Comparison of ENCODE assay signal across 8 cellular contexts in genomic region chr12:96906849-96907664, GRCh38. TPM values are rescaled to one million over a fixed set of nuclear protein-coding genes. Genes with fewer than 3 reads are reported as not detected.
A peak's percentile ranks its signal among the peaks of the same experiment; 100 is the strongest.
DNase-seq lines count a peak whose midpoint lies in the region; ATAC-seq and FAIRE-seq lines count a peak whose summit lies in the region.

NEDD1 (plus strand) TSS chr12:96907257; CDS start chr12:96909760, 2,503 bp downstream.

- no peaks in the 10 kb centered on the region for H3K9me3 Mint-ChIP-seq in activated T-helper 1 cell treated with anti-CD3 and anti-CD28 coated beads, Interleukin-12 subunit alpha, Interleukin-12 subunit beta, Interleukin-2, Interleukin-4 antibody, amounts not matched to agents 30 ng/mL and 10 ng/mL and 1 ng/mL, durations not matched to agents 14 hours and 24 hours and 36 hours
- no peaks in the 10 kb centered on the region for H3K9me3 Mint-ChIP-seq in naive B cell
- H3K9me3 Mint-ChIP-seq in stimulated activated effector memory CD8-positive, alpha-beta T cell treated with anti-CD3 and anti-CD28 coated beads, Interleukin-12 subunit alpha, Interleukin-12 subunit beta, amount 100 ng/mL, for 72 hours = no peaks in the 10 kb centered on the region

- intact Hi-C loops in activated T-helper 1 cell treated with anti-CD3 and anti-CD28 coated beads, Interleukin-12 subunit alpha, Interleukin-12 subunit beta, Interleukin-2, Interleukin-4 antibody, amounts not matched to agents 30 ng/mL and 10 ng/mL and 1 ng/mL, durations not matched to agents 14 hours and 24 hours and 36 hours (cut with micrococcal nuclease) = loop anchor here (1.0 to 10.0 kb wide), 21 partner anchors 10 to 1740 kb away; partner anchors contain the start of genes AMDHD1, APAF1, CCDC38 and CDK17

- FAIRE-seq in RCC 7860 (lab: Jason Lieb, UNC) = no peak

- H3K4me1 Mint-ChIP-seq in activated T-helper 1 cell treated with anti-CD3 and anti-CD28 coated beads, Interleukin-12 subunit alpha, Interleukin-12 subunit beta, Interleukin-2, Interleukin-4 antibody, amounts not matched to agents 30 ng/mL and 10 ng/mL and 1 ng/mL, durations not matched to agents 14 hours and 24 hours and 36 hours (ENCODE audit: low read depth) = peaks cover 51% of the 10 kb centered on the region
- H3K4me1 Mint-ChIP-seq in naive B cell = peaks cover 35 to 44% (median 40%) of the 10 kb centered on the region in 3 donors
- peaks cover 43% of the 10 kb centered on the region for H3K4me1 Mint-ChIP-seq in stimulated activated effector memory CD8-positive, alpha-beta T cell treated with anti-CD3 and anti-CD28 coated beads, Interleukin-12 subunit alpha, Interleukin-12 subunit beta, amount 100 ng/mL, for 72 hours

- peaks cover 3% of the 10 kb centered on the region for H3K27me3 Mint-ChIP-seq in activated T-helper 1 cell treated with anti-CD3 and anti-CD28 coated beads, Interleukin-12 subunit alpha, Interleukin-12 subunit beta, Interleukin-2, Interleukin-4 antibody, amounts not matched to agents 30 ng/mL and 10 ng/mL and 1 ng/mL, durations not matched to agents 14 hours and 24 hours and 36 hours (ENCODE audit: insufficient read depth)
- no peaks in the 10 kb centered on the region for H3K27me3 Mint-ChIP-seq in naive B cell

- peaks cover 24% of the 10 kb centered on the region for H3K36me3 Mint-ChIP-seq in activated T-helper 1 cell treated with anti-CD3 and anti-CD28 coated beads, Interleukin-12 subunit alpha, Interleukin-12 subunit beta, Interleukin-2, Interleukin-4 antibody, amounts not matched to agents 30 ng/mL and 10 ng/mL and 1 ng/mL, durations not matched to agents 14 hours and 24 hours and 36 hours (ENCODE audit: low read depth)
- H3K36me3 Mint-ChIP-seq in naive B cell = no peaks in the 10 kb centered on the region
- H3K36me3 Mint-ChIP-seq in stimulated activated effector memory CD8-positive, alpha-beta T cell treated with anti-CD3 and anti-CD28 coated beads, Interleukin-12 subunit alpha, Interleukin-12 subunit beta, amount 100 ng/mL, for 72 hours = peaks cover 31% of the 10 kb centered on the region

- peak within 1 kb of the TSS; percentile 97 for H3K27ac Mint-ChIP-seq in activated T-helper 1 cell treated with anti-CD3 and anti-CD28 coated beads, Interleukin-12 subunit alpha, Interleukin-12 subunit beta, Interleukin-2, Interleukin-4 antibody, amounts not matched to agents 30 ng/mL and 10 ng/mL and 1 ng/mL, durations not matched to agents 14 hours and 24 hours and 36 hours
- H3K27ac Mint-ChIP-seq in naive B cell = peak within 1 kb of the TSS; percentile 94 to 99 (median 98)
- H3K27ac Mint-ChIP-seq in stimulated activated effector memory CD8-positive, alpha-beta T cell treated with anti-CD3 and anti-CD28 coated beads, Interleukin-12 subunit alpha, Interleukin-12 subunit beta, amount 100 ng/mL, for 72 hours = peak within 1 kb of the TSS; percentile 98

- peak within 1 kb of the TSS; percentile 88 for H3K4me3 Mint-ChIP-seq in activated T-helper 1 cell treated with anti-CD3 and anti-CD28 coated beads, Interleukin-12 subunit alpha, Interleukin-12 subunit beta, Interleukin-2, Interleukin-4 antibody, amounts not matched to agents 30 ng/mL and 10 ng/mL and 1 ng/mL, durations not matched to agents 14 hours and 24 hours and 36 hours
- peak within 1 kb of the TSS; percentile 90 to 97 (median 96) for H3K4me3 Mint-ChIP-seq in naive B cell
- peak within 1 kb of the TSS; percentile 82 for H3K4me3 Mint-ChIP-seq in stimulated activated effector memory CD8-positive, alpha-beta T cell treated with anti-CD3 and anti-CD28 coated beads, Interleukin-12 subunit alpha, Interleukin-12 subunit beta, amount 100 ng/mL, for 72 hours

- DNase-seq in DMS53 treated with DMSO at 0.1 percent for 48 hours (lab: John Stamatoyannopoulos, UW; ENCODE audit: unreplicated experiment) (peak; percentile 72), HuH-7.5 (ENCODE audit: low spot score) (peak; percentile 79), RCC 7860 (ENCODE audit: low spot score) (peak; percentile 56), fibroblast of gingiva (ENCODE audit: low read depth) (peak; percentile 73), naive B cell (peak; percentile 80)
- DNase-seq in activated T-helper 1 cell treated with anti-CD3 and anti-CD28 coated beads, Interleukin-12 subunit alpha, Interleukin-12 subunit beta, Interleukin-2, Interleukin-4 antibody, amounts not matched to agents 30 ng/mL and 10 ng/mL and 1 ng/mL, durations not matched to agents 14 hours and 24 hours and 36 hours (ENCODE audit: low spot score) = peak; percentile 83
- DNase-seq in stimulated activated effector memory CD8-positive, alpha-beta T cell treated with anti-CD3 and anti-CD28 coated beads, Interleukin-12 subunit alpha, Interleukin-12 subunit beta, amount 100 ng/mL, for 72 hours (ENCODE audit: low spot score in 2 of 2) = peak; percentile 78 to 94

- ATAC-seq in GM21529 (IDR thresholded peaks at IDR 0.05; ENCODE audit: unreplicated experiment) (peak; percentile 88), naive B cell (ENCODE audit: low read depth in 2 of 2) (peak; percentile 86 to 89)
- ATAC-seq in stimulated activated effector memory CD8-positive, alpha-beta T cell treated with anti-CD3 and anti-CD28 coated beads, Interleukin-12 subunit alpha, Interleukin-12 subunit beta, amount 100 ng/mL, for 72 hours = peak; percentile 92

RNA-seq across cellular contexts. Expression of gene NEDD1, which starts in this region (rescaled TPM):
- total RNA-seq in activated T-helper 1 cell treated with anti-CD3 and anti-CD28 coated beads, Interleukin-12 subunit alpha, Interleukin-12 subunit beta, Interleukin-2, Interleukin-4 antibody, amounts not matched to agents 30 ng/mL and 10 ng/mL and 1 ng/mL, durations not matched to agents 14 hours and 24 hours and 36 hours = 61.1 and 65.3 TPM in 2 replicates
- 10 to 100 TPM; 16.8 to 33.2 (median 31.3) TPM for polyA plus RNA-seq in naive B cell (ENCODE audit: low read depth in 6 of 6)

Comparison
In these comparisons a context has a peak if more than half of its experiments do, and no peak if none do; other contexts are left out.
1. Peak in every context shown above with its lines: DNase-seq and ATAC-seq.